In genomic region chr2:203763425-203764272, GRCh38 we compare ENCODE assay signal across 13 cellular contexts.
DNase-seq lines count a peak whose midpoint lies in the region.
"Had no signal": no experiment of that assay in that cellular context is flagged by ENCODE, and none has a peak within 500 bp of the region (broad histone marks: within the 10 kb centered on the region; RNA-seq: fewer than 3 reads in every experiment).

No MANE protein-coding gene starts in this region.

- H3K27me3 Mint-ChIP-seq in T-helper 1 cell treated with Interleukin-12 subunit alpha and Interleukin-12 subunit beta and Interleukin-4 antibody, amounts not matched to agents 30 μg/mL and 1 μg/mL, for 36 hours (ENCODE audit: low read depth) = no peaks in the 10 kb centered on the region
- no peaks in the 10 kb centered on the region for H3K27me3 Mint-ChIP-seq in activated naive CD8-positive, alpha-beta T cell

- H3K4me1 Mint-ChIP-seq in T-helper 1 cell treated with Interleukin-12 subunit alpha and Interleukin-12 subunit beta and Interleukin-4 antibody, amounts not matched to agents 30 μg/mL and 1 μg/mL, for 36 hours (ENCODE audit: low read depth) = peaks cover 52% of the 10 kb centered on the region
- H3K4me1 Mint-ChIP-seq in activated naive CD8-positive, alpha-beta T cell (ENCODE audit: low read depth) = peaks cover 79% of the 10 kb centered on the region

- H3K4me3 Mint-ChIP-seq in T-helper 1 cell treated with Interleukin-12 subunit alpha and Interleukin-12 subunit beta and Interleukin-4 antibody, amounts not matched to agents 30 μg/mL and 1 μg/mL, for 36 hours = peak overlapping the region; percentile 31
- peak overlapping the region; percentile 24 for H3K4me3 Mint-ChIP-seq in activated naive CD8-positive, alpha-beta T cell

- peaks cover 33% of the 10 kb centered on the region for H3K9me3 Mint-ChIP-seq in T-helper 1 cell treated with Interleukin-12 subunit alpha and Interleukin-12 subunit beta and Interleukin-4 antibody, amounts not matched to agents 30 μg/mL and 1 μg/mL, for 36 hours
- H3K9me3 Mint-ChIP-seq in activated naive CD8-positive, alpha-beta T cell (ENCODE audit: low read depth) = peaks cover 5% of the 10 kb centered on the region

- peak; percentile 27 for DNase-seq in activated CD8-positive, alpha-beta memory T cell treated with anti-CD3 and anti-CD28 coated beads, Interleukin-2, amount 50 U/mL, for 4 hours
- no peak for DNase-seq in activated CD8-positive, alpha-beta memory T cell treated with anti-CD3 and anti-CD28 coated beads for 24 hours
- peak; percentile 68 for DNase-seq in stimulated activated naive CD4-positive, alpha-beta T cell treated with Interleukin-2 at 50 U/mL for 16 hours (lab: John Stamatoyannopoulos, UW)
- DNase-seq in DMS153 treated with DMSO at 0.1 percent for 48 hours (lab: John Stamatoyannopoulos, UW; ENCODE audit: unreplicated experiment) (no peak), NCI-H2081 (lab: John Stamatoyannopoulos, UW) (no peak)
- no peak for DNase-seq in central memory CD4-positive, alpha-beta T cell
- DNase-seq: foreskin fibroblast, islet precursor cell, NCI-H774, SHP77 treated with DMSO at 0.1 percent for 48 hours, WERI-Rb-1 had no signal

- peak overlapping the region; percentile 91 for H3K27ac Mint-ChIP-seq in T-helper 1 cell treated with Interleukin-12 subunit alpha and Interleukin-12 subunit beta and Interleukin-4 antibody, amounts not matched to agents 30 μg/mL and 1 μg/mL, for 36 hours
- H3K27ac Mint-ChIP-seq in activated naive CD8-positive, alpha-beta T cell = peak overlapping the region; percentile 98

- H3K36me3 Mint-ChIP-seq in T-helper 1 cell treated with Interleukin-12 subunit alpha and Interleukin-12 subunit beta and Interleukin-4 antibody, amounts not matched to agents 30 μg/mL and 1 μg/mL, for 36 hours (ENCODE audit: low read depth) = peaks cover 65% of the 10 kb centered on the region
- peaks cover 36% of the 10 kb centered on the region for H3K36me3 Mint-ChIP-seq in activated naive CD8-positive, alpha-beta T cell

Comparison
In these comparisons a context has a peak if more than half of its experiments do, and no peak if none do; other contexts are left out.
1. DNase-seq: peak in activated CD8-positive, alpha-beta memory T cell treated with anti-CD3 and anti-CD28 coated beads, Interleukin-2, amount 50 U/mL, for 4 hours (single experiment) and stimulated activated naive CD4-positive, alpha-beta T cell treated with Interleukin-2 at 50 U/mL for 16 hours (single experiment); none in activated CD8-positive, alpha-beta memory T cell treated with anti-CD3 and anti-CD28 coated beads for 24 hours (single experiment), DMS153 treated with DMSO at 0.1 percent for 48 hours (single experiment), central memory CD4-positive, alpha-beta T cell (single experiment) and NCI-H2081 (0 of 2).